1 cellular context compared by ENCODE assay signal in the genomic region with DNA sequence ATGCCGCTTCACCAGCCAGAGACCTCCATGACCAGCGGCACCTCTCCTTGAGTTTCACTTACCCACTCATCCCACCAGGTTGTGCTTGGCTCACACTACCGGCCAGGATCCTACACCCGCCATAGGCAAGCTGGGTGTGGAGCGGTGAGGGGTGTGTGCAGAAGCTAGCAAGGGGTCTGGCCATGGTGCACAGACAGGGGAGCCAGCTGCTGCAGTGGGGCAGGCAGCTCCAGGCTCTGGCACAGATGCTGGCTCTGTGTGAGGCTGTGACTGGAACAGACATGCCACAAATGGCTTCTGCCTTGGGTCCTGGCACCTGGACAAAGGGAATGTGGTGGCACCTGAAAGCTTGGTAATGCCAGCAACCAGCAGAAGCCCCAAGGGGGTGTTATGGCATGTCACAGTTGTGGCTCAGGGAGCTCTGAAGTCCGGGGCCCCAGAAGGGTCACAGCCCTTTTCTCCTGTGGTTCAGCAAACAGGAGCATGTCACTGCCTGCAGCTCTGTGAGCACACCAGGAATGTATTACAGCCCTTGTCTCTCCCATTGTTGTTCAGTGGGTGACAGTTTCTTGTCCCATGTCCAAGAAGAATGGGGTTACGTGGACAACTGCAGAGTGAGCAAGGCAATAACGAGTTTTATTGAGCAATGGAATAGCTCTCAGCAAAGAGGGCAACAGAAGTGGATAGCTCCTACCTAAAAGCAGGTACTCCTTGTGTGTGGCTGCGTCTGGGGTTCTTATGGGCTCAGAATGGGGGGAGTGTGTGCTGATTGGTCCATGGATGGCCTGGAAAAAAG.
TF ChIP-seq lines count a peak whose summit lies in the region.

No MANE protein-coding gene starts in this region.

TF ChIP-seq in IMR-90, 13 proteins besides CTCF, POLR2A, EP300 and RAD21 (continued from another document):
- TF ChIP-seq MXI1 (IDR thresholded peaks at IDR 0.05; ENCODE audit: borderline replicate concordance, low read depth, low read length): no peak
- no peak for TF ChIP-seq CHD1 (IDR thresholded peaks at IDR 0.05; ENCODE audit: low read depth, low read length)
- no peak for TF ChIP-seq RFX5 (IDR thresholded peaks at IDR 0.05; ENCODE audit: low read depth, low read length)
- no peak for TF ChIP-seq BHLHE40 (IDR thresholded peaks at IDR 0.05; ENCODE audit: low read depth, low read length)
- no peak for TF ChIP-seq NFE2L2 (IDR thresholded peaks at IDR 0.05; ENCODE audit: low read depth, low read length)
- TF ChIP-seq MAZ (IDR thresholded peaks at IDR 0.05; ENCODE audit: borderline replicate concordance, low read depth, low read length): no peak
- TF ChIP-seq, protein P1, sequence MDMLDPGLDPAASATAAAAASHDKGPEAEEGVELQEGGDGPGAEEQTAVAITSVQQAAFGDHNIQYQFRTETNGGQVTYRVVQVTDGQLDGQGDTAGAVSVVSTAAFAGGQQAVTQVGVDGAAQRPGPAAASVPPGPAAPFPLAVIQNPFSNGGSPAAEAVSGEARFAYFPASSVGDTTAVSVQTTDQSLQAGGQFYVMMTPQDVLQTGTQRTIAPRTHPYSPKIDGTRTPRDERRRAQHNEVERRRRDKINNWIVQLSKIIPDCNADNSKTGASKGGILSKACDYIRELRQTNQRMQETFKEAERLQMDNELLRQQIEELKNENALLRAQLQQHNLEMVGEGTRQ (IDR thresholded peaks at IDR 0.05; ENCODE audit: low read depth, low read length): no peak
